Comparison of ENCODE assay signal across 11 cellular contexts in the genomic region with DNA sequence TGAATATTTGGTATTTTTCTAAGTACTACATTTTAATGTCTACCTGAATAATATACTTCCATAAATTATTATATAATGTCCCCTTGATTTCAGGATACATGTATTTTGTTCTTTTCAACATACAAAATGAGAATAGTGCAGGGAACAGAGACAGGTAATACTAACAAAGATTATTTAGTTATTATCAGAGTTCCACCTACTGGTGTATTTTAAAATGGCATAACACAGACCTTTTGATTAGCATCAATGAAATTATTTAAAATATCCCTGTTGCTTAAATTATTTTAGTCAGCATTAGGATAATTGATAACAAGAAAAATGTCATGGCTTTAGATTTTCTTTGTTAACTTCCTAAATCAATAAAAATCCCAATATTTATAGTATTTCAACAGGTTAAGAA.
A peak's percentile ranks its signal among the peaks of the same experiment; 100 is the strongest.
DNase-seq lines count a peak whose midpoint lies in the region; TF ChIP-seq lines count a peak whose summit lies in the region.
"Had no signal": no experiment of that assay in that cellular context is flagged by ENCODE, and none has a peak within 500 bp of the region (broad histone marks: within the 10 kb centered on the region; RNA-seq: fewer than 3 reads in every experiment).

No MANE protein-coding gene starts in this region.

- intact Hi-C loops in uterus (cut with DNase I; ENCODE audit: low total_unique reads), result no loop called here

- H3K4me2 ChIP-seq in DOHH2 (ENCODE audit: low read length), result no peak overlapping the region

- H3K4me3 ChIP-seq in AG04450 (ENCODE audit: low read depth, low read length) (no peak overlapping the region), DOHH2 (ENCODE audit: low read length) (no peak overlapping the region), fibroblast of mammary gland (ENCODE audit: control insufficient read depth, low read depth, low read length) (no peak overlapping the region), tibial nerve (no peak overlapping the region), uterus (no peak overlapping the region)

- no peak for TF ChIP-seq EP300 in tibial nerve (IDR thresholded peaks at IDR 0.05)

- CTCF ChIA-PET in AG04450 (lab: Charles Lee), result interaction anchor here (0.6 kb wide), 1 partner anchor 326 kb away, joined by 3 read pairs; no protein-coding TSS in a partner anchor

- H3K9me2 ChIP-seq in DOHH2 (replicated peaks; ENCODE audit: control insufficient read depth, low read length), result no peaks in the 10 kb centered on the region

- no peaks in the 10 kb centered on the region for H3K79me2 ChIP-seq in DOHH2 (ENCODE audit: control insufficient read depth, low read length)
- H3K79me2 ChIP-seq: parathyroid adenoma had no signal

- H3K27me3 ChIP-seq in AG04450 (ENCODE audit: control insufficient read depth, insufficient read depth, low read length), result no peaks in the 10 kb centered on the region
- peaks cover 29% of the 10 kb centered on the region for H3K27me3 ChIP-seq in DOHH2 (ENCODE audit: control insufficient read depth, low read length)
- no peaks in the 10 kb centered on the region for H3K27me3 ChIP-seq in tibial nerve
- H3K27me3 ChIP-seq in uterus, result no peaks in the 10 kb centered on the region

- no peaks in the 10 kb centered on the region for H4K20me1 ChIP-seq in DOHH2 (ENCODE audit: control insufficient read depth, insufficient read depth, low read depth, low read length)

- TF ChIP-seq POLR2A in tibial nerve (IDR thresholded peaks at IDR 0.05) (no peak), uterus (IDR thresholded peaks at IDR 0.05) (no peak)

- DNase-seq in AG04450 (ENCODE audit: low read depth, low spot score) (no peak), NCI-H748 (lab: John Stamatoyannopoulos, UW; ENCODE audit: unreplicated experiment) (peak; percentile 31), fibroblast of mammary gland (ENCODE audit: low read depth) (no peak), T-helper 9 cell (no peak), tibial nerve (ENCODE audit: low spot score in 2 of 2) (no peak), uterus (no peak), iPS-NIHi7 (ENCODE audit: extremely low spot score) (no peak)
- DNase-seq: EL, RPMI8226 had no signal

- no peaks in the 10 kb centered on the region for H3K36me3 ChIP-seq in DOHH2 (ENCODE audit: control insufficient read depth, low read length)
- no peaks in the 10 kb centered on the region for H3K36me3 ChIP-seq in tibial nerve
- H3K36me3 ChIP-seq in uterus, result no peaks in the 10 kb centered on the region

- H3K27ac ChIP-seq in AG04450 (ENCODE audit: low read depth, low read length) (no peak overlapping the region), DOHH2 (ENCODE audit: low read depth, low read length) (no peak overlapping the region), tibial nerve (no peak overlapping the region), uterus (no peak overlapping the region)
- H3K27ac ChIP-seq: parathyroid adenoma had no signal

- H3K9me3 ChIP-seq in AG04450 (ENCODE audit: control insufficient read depth, insufficient read depth, low read length) (no peaks in the 10 kb centered on the region), DOHH2 (ENCODE audit: control insufficient read depth, insufficient read depth, low read length) (no peaks in the 10 kb centered on the region), tibial nerve (no peaks in the 10 kb centered on the region), uterus (no peaks in the 10 kb centered on the region)

- H3K4me1 ChIP-seq in DOHH2 (ENCODE audit: control insufficient read depth, low read length) (no peaks in the 10 kb centered on the region), tibial nerve (no peaks in the 10 kb centered on the region), uterus (no peaks in the 10 kb centered on the region)
- H3K4me1 ChIP-seq: parathyroid adenoma had no signal

- no peaks in the 10 kb centered on the region for H3F3A ChIP-seq in DOHH2 (ENCODE audit: control insufficient read depth, insufficient read depth)

- 0 out of 2 replicates have a peak, but pooled peaks have one; percentile 10 for TF ChIP-seq CTCF in AG04450 (IDR thresholded peaks at IDR 0.05; ENCODE audit: low read depth, low read length)
- TF ChIP-seq CTCF in DOHH2 (IDR thresholded peaks at IDR 0.05; ENCODE audit: low read depth, low read length, poor library complexity, severe bottlenecking), result peak; percentile 26
- TF ChIP-seq CTCF in fibroblast of mammary gland (conservative IDR thresholded peaks at IDR 0.05; ENCODE audit: control insufficient read depth, insufficient read depth, low read depth, low read length), result peak; percentile 28
- TF ChIP-seq CTCF in tibial nerve (IDR thresholded peaks at IDR 0.05), result no peak
- no peak for TF ChIP-seq CTCF in uterus (IDR thresholded peaks at IDR 0.05)

- POLR2A ChIA-PET in AG04450 (lab: Yijun Ruan, JAX), result no interaction called here

Comparison
In these comparisons a context has a peak if more than half of its experiments do, and no peak if none do; other contexts are left out.
1. CTCF ChIP-seq: peak in AG04450 (single experiment), DOHH2 (single experiment) and fibroblast of mammary gland (single experiment); none in tibial nerve (0 of 5) and uterus (0 of 4).